8 cellular contexts compared by ENCODE assay signal in genomic region chr16:68417711-68418301, GRCh38. TPM values are rescaled to one million over a fixed set of nuclear protein-coding genes. Genes with fewer than 3 reads are reported as not detected.
DNase-seq lines count a peak whose midpoint lies in the region; ATAC-seq and TF ChIP-seq lines count a peak whose summit lies in the region.

No MANE protein-coding gene starts in this region.

- TF ChIP-seq POLR2A in tibial nerve (IDR thresholded peaks at IDR 0.05): no peak

- TF ChIP-seq EP300 in tibial nerve (IDR thresholded peaks at IDR 0.05): no peak

- TF ChIP-seq CTCF in GM12865 (IDR thresholded peaks at IDR 0.05; ENCODE audit: insufficient read depth, low read depth, low read length, missing control alignments) (no peak), foreskin keratinocyte (conservative IDR thresholded peaks at IDR 0.05) (no peak), tibial nerve (IDR thresholded peaks at IDR 0.05) (no peak)

- WGBS in tibial nerve, 2 donors: 60% methylated on average over 11 of the region's 11 CpGs

- H3K9me3 ChIP-seq in tibial nerve: no peaks in the 10 kb centered on the region

- H3K27ac ChIP-seq in foreskin keratinocyte (no peak overlapping the region), tibial nerve (peak overlapping the region in 1 of 4 donors; percentile 54)

- no peaks in the 10 kb centered on the region for H3K36me3 ChIP-seq in tibial nerve

- H3K4me3 ChIP-seq in GM12865 (ENCODE audit: low read depth, low read length) (peak overlapping the region; percentile 20; the same call in 1 of the 2 replicates), tibial nerve (no peak overlapping the region)

- H3K4me1 ChIP-seq in foreskin keratinocyte: no peaks in the 10 kb centered on the region
- H3K4me1 ChIP-seq in tibial nerve: peaks cover 0 to 3% (median 0%) of the 10 kb centered on the region in 4 donors

- DNase-seq in GM12865 (ENCODE audit: low read depth) (peak; percentile 87), NCI-H2107 treated with DMSO at 0.1 percent for 48 hours (lab: John Stamatoyannopoulos, UW; ENCODE audit: unreplicated experiment) (peak; percentile 85), foreskin keratinocyte (peak; percentile 40 to 65), tibial nerve (ENCODE audit: low spot score in 2 of 2) (no peak), SIG-M5 treated with dmso at 0.1 percent for 504 hours (lab: John Stamatoyannopoulos, UW; ENCODE audit: unreplicated experiment) (no peak)
- DNase-seq in activated CD8-positive, alpha-beta memory T cell treated with anti-CD3 and anti-CD28 coated beads for 1 hour (ENCODE audit: extremely low read depth in 1 of 2, low read depth in 1 of 2): peak; percentile 11 to 51
- DNase-seq in stimulated activated CD8-positive, alpha-beta memory T cell treated with anti-CD3 and anti-CD28 coated beads, Interleukin-4, amount 100 ng/mL, for 24 hours (ENCODE audit: low read depth): peak; percentile 45

- ATAC-seq in HG02588 (IDR thresholded peaks at IDR 0.05; ENCODE audit: unreplicated experiment): peak; percentile 72
- peak; percentile 41 for ATAC-seq in foreskin keratinocyte

- peaks cover 17% of the 10 kb centered on the region for H3K27me3 ChIP-seq in foreskin keratinocyte
- no peaks in the 10 kb centered on the region for H3K27me3 ChIP-seq in tibial nerve

RNA-seq across cellular contexts. Expression of gene SMPD3, which starts 30.5 kb away (rescaled TPM):
- 0.07 and 0.10 TPM in 2 replicates for total RNA-seq in foreskin keratinocyte
- 0.01 and 0.03 TPM in 2 replicates for polyA plus RNA-seq in foreskin keratinocyte
- total RNA-seq in tibial nerve: 1 to 10 TPM in 1 of 4 donors, under 1 TPM in 3; 0.20 to 3.3 (median 0.63) TPM

Comparison
In these comparisons a context has a peak if more than half of its experiments do, and no peak if none do; other contexts are left out.
1. DNase-seq: peak in GM12865 (single experiment), NCI-H2107 treated with DMSO at 0.1 percent for 48 hours (single experiment), activated CD8-positive, alpha-beta memory T cell treated with anti-CD3 and anti-CD28 coated beads for 1 hour (2 of 2), foreskin keratinocyte (2 of 2) and stimulated activated CD8-positive, alpha-beta memory T cell treated with anti-CD3 and anti-CD28 coated beads, Interleukin-4, amount 100 ng/mL, for 24 hours (single experiment); none in tibial nerve (0 of 2) and SIG-M5 treated with dmso at 0.1 percent for 504 hours (single experiment).